ENCODE assay signal across 8 cellular contexts in genomic region chr17:38584350-38584925, GRCh38. TPM values are rescaled to one million over a fixed set of nuclear protein-coding genes. Genes with fewer than 3 reads are reported as not detected.
A peak's percentile ranks its signal among the peaks of the same experiment; 100 is the strongest.
DNase-seq lines count a peak whose midpoint lies in the region; ATAC-seq and TF ChIP-seq lines count a peak whose summit lies in the region.

No MANE protein-coding gene starts in this region.

- peaks cover 3% of the 10 kb centered on the region for H3K4me1 Mint-ChIP-seq in activated CD4-positive, alpha-beta T cell treated with anti-CD3 and anti-CD28 coated beads for 36 hours

- 6 to 8% methylated on average over 19 of the region's 19 CpGs for WGBS in lower leg skin, 2 donors

- intact Hi-C loops in activated CD4-positive, alpha-beta T cell treated with anti-CD3 and anti-CD28 coated beads for 36 hours (cut with DNase I, micrococcal nuclease) = loop anchor here (1.0 to 10.0 kb wide), 3 partner anchors 26 to 92 kb away; no protein-coding TSS in a partner anchor
- intact Hi-C loops in lower leg skin (cut with DNase I; ENCODE audit: low total_unique reads) = loop anchor here (10.0 kb wide), 1 partner anchor 90 kb away; no protein-coding TSS in a partner anchor

- peak; percentile 87 for TF ChIP-seq CTCF in choroid plexus epithelial cell (conservative IDR thresholded peaks at IDR 0.05; ENCODE audit: low read depth, low read length)
- peak in 1 of 3 donors; percentile 42 for TF ChIP-seq CTCF in lower leg skin (IDR thresholded peaks at IDR 0.05)

- CTCF ChIA-PET in activated CD4-positive, alpha-beta T cell treated with anti-CD3 and anti-CD28 coated beads for 36 hours (lab: Charles Lee) = interaction anchor here (0.6 to 9.5 kb wide), 15 partner anchors 10 to 230 kb away, joined by 3 to 127 read pairs (median 4); no protein-coding TSS in a partner anchor

- H3K4me3 Mint-ChIP-seq in activated CD4-positive, alpha-beta T cell treated with anti-CD3 and anti-CD28 coated beads for 36 hours = no peak overlapping the region

- no peak overlapping the region for H3K27ac Mint-ChIP-seq in activated CD4-positive, alpha-beta T cell treated with anti-CD3 and anti-CD28 coated beads for 36 hours

- peak; percentile 54 for DNase-seq in NK-92 treated with Interleukin-12 subunit alpha and Interleukin-12 subunit beta, amount 100 ng/mL, for 24 hours (lab: John Stamatoyannopoulos, UW)
- DNase-seq in NK-92 (lab: John Stamatoyannopoulos, UW; ENCODE audit: unreplicated experiment) (no peak), NCI-H2227 (lab: John Stamatoyannopoulos, UW; ENCODE audit: unreplicated experiment) (peak; percentile 70), choroid plexus epithelial cell (ENCODE audit: low read depth) (peak; percentile 60), lower leg skin (ENCODE audit: low spot score in 2 of 2) (peak; percentile 32 to 95)
- peak; percentile 81 for DNase-seq in activated CD4-positive, alpha-beta T cell treated with anti-CD3 and anti-CD28 coated beads for 36 hours
- peak; percentile 34 for DNase-seq in stimulated activated CD8-positive, alpha-beta memory T cell treated with anti-CD3 and anti-CD28 coated beads, Interleukin-15, amount 100 ng/mL, for 1 hour (ENCODE audit: low read depth)

- H3K27me3 Mint-ChIP-seq in activated CD4-positive, alpha-beta T cell treated with anti-CD3 and anti-CD28 coated beads for 36 hours = peaks cover 60% of the 10 kb centered on the region

- H3K9me3 Mint-ChIP-seq in activated CD4-positive, alpha-beta T cell treated with anti-CD3 and anti-CD28 coated beads for 36 hours (ENCODE audit: low read depth) = no peaks in the 10 kb centered on the region

- TF ChIP-seq POLR2A in lower leg skin (IDR thresholded peaks at IDR 0.05) = no peak

- POLR2A ChIA-PET in activated CD4-positive, alpha-beta T cell treated with anti-CD3 and anti-CD28 coated beads for 36 hours (lab: Charles Lee) = no interaction called here

- H3K36me3 Mint-ChIP-seq in activated CD4-positive, alpha-beta T cell treated with anti-CD3 and anti-CD28 coated beads for 36 hours (ENCODE audit: low read depth) = no peaks in the 10 kb centered on the region

- no peak overlapping the region for H3K4me3 ChIP-seq in choroid plexus epithelial cell (ENCODE audit: low read depth, low read length)
- no peak overlapping the region for H3K4me3 ChIP-seq in lower leg skin (ENCODE audit: low read depth, poor library complexity, severe bottlenecking)

- ATAC-seq in activated CD4-positive, alpha-beta T cell treated with anti-CD3 and anti-CD28 coated beads for 36 hours = peak; percentile 87
- no peak for ATAC-seq in HG02610 (IDR thresholded peaks at IDR 0.05; ENCODE audit: unreplicated experiment)

RNA-seq across cellular contexts. Expression of gene SRCIN1, which starts 21.3 kb away (rescaled TPM):
- total RNA-seq in activated CD4-positive, alpha-beta T cell treated with anti-CD3 and anti-CD28 coated beads for 36 hours = under 1 TPM; 0.72 to 0.73 TPM
- total RNA-seq in lower leg skin = 10 to 100 TPM; 12.0 to 20.2 (median 15.6) TPM

Comparison
In these comparisons a context has a peak if more than half of its experiments do, and no peak if none do; other contexts are left out.
1. RNA of gene SRCIN1, which starts 21.3 kb away (total RNA-seq): 12.0 to 20.2 TPM in lower leg skin; 0.72 to 0.73 TPM in activated CD4-positive, alpha-beta T cell treated with anti-CD3 and anti-CD28 coated beads for 36 hours; every median in the first group is over 4 times any median in the second.